Comparison of ENCODE assay signal across 9 cellular contexts in genomic region chr1:223704921-223705878, GRCh38. TPM values are rescaled to one million over a fixed set of nuclear protein-coding genes. Genes with fewer than 3 reads are reported as not detected.
DNase-seq lines count a peak whose midpoint lies in the region; ATAC-seq and TF ChIP-seq lines count a peak whose summit lies in the region.
"Had no signal": no experiment of that assay in that cellular context is flagged by ENCODE, and none has a peak within 500 bp of the region (broad histone marks: within the 10 kb centered on the region; RNA-seq: fewer than 3 reads in every experiment).

No MANE protein-coding gene starts in this region.

- H4K20me1 ChIP-seq in OCI-LY3 (ENCODE audit: insufficient read depth, low read length) (no peaks in the 10 kb centered on the region), fibroblast of lung (ENCODE audit: control insufficient read depth, extremely low read depth, insufficient read depth, low read length) (no peaks in the 10 kb centered on the region)

- H3K4me1 ChIP-seq in OCI-LY3 (ENCODE audit: low read length): peaks cover 7% of the 10 kb centered on the region
- peaks cover 56% of the 10 kb centered on the region for H3K4me1 ChIP-seq in fibroblast of lung (ENCODE audit: control insufficient read depth, extremely low read depth, insufficient read depth, low read length)
- no peaks in the 10 kb centered on the region for H3K4me1 ChIP-seq in CD4-positive, alpha-beta memory T cell (ENCODE audit: insufficient read depth, low read length)

- CTCF ChIA-PET in CD4-positive, alpha-beta memory T cell (lab: Charles Lee; ENCODE audit: partially characterized antibody): interaction anchor here (0.8 to 4.6 kb wide), 2 partner anchors 26 to 44 kb away, joined by 3 to 28 read pairs; no protein-coding TSS in a partner anchor

- H3K9me3 ChIP-seq in OCI-LY3 (ENCODE audit: insufficient read depth, low read length) (no peaks in the 10 kb centered on the region), fibroblast of lung (ENCODE audit: control insufficient read depth, insufficient read depth, low read depth, low read length) (no peaks in the 10 kb centered on the region)
- no peaks in the 10 kb centered on the region for H3K9me3 ChIP-seq in CD4-positive, alpha-beta memory T cell (ENCODE audit: control insufficient read depth in 1 of 2, low read length in 2 of 2)

- H3K4me2 ChIP-seq in OCI-LY3 (ENCODE audit: low read length): 0 out of 2 replicates have a peak overlapping the region, but pooled peaks have one; percentile 13
- peak overlapping the region; percentile 5 for H3K4me2 ChIP-seq in fibroblast of lung (ENCODE audit: extremely low read depth, insufficient read depth, low read length)

- ATAC-seq in sciatic nerve: peak; percentile 2
- ATAC-seq: left lobe of liver had no signal

- TF ChIP-seq CTCF in OCI-LY3 (IDR thresholded peaks at IDR 0.05; ENCODE audit: low read depth, low read length): no peak
- no peak for TF ChIP-seq CTCF in fibroblast of lung (conservative IDR thresholded peaks at IDR 0.05 in 1 of 2, IDR thresholded peaks at IDR 0.05 in 1 of 2; ENCODE audit: low read depth in 1 of 2, low read length in 2 of 2)

- POLR2A ChIA-PET in CD4-positive, alpha-beta memory T cell (lab: Charles Lee; ENCODE audit: partially characterized antibody): interaction anchor here (1.7 kb wide), 1 partner anchor 11 kb away, joined by 4 read pairs; no protein-coding TSS in a partner anchor

- intact Hi-C loops in sciatic nerve (cut with DNase I): no loop called here
- intact Hi-C loops in CD4-positive, alpha-beta memory T cell (cut with micrococcal nuclease): no loop called here
- intact Hi-C loops in posterior vena cava (cut with DNase I): loop anchor here in 1 of 2 donors (5.0 kb wide), 1 partner anchor 742 kb away; no protein-coding TSS in a partner anchor

- H2AFZ ChIP-seq in OCI-LY3 (ENCODE audit: low read depth, low read length): peak overlapping the region; percentile 34; the same call in 1 of the 2 replicates
- no peak overlapping the region for H2AFZ ChIP-seq in fibroblast of lung (ENCODE audit: low read length)

- H3K27me3 ChIP-seq in OCI-LY3 (ENCODE audit: low read depth, low read length): peaks cover 31% of the 10 kb centered on the region
- no peaks in the 10 kb centered on the region for H3K27me3 ChIP-seq in fibroblast of lung (ENCODE audit: control insufficient read depth, insufficient read depth, low read length)
- no peaks in the 10 kb centered on the region for H3K27me3 ChIP-seq in CD4-positive, alpha-beta memory T cell (ENCODE audit: insufficient read depth, low read length)

- peaks cover 0 to 3% of the 10 kb centered on the region in 2 donors for H3K27me3 Mint-ChIP-seq in CD4-positive, alpha-beta memory T cell

- H3K9ac ChIP-seq in OCI-LY3 (ENCODE audit: low read length): no peak overlapping the region
- no peak overlapping the region for H3K9ac ChIP-seq in fibroblast of lung (ENCODE audit: insufficient read depth, low read length)

- no peak overlapping the region for H3K27ac ChIP-seq in OCI-LY3 (ENCODE audit: low read length)
- H3K27ac ChIP-seq in fibroblast of lung (ENCODE audit: insufficient read depth, low read length): peak overlapping the region; percentile 90
- no peak overlapping the region for H3K27ac ChIP-seq in CD4-positive, alpha-beta memory T cell (ENCODE audit: low read depth, low read length)

- no peaks in the 10 kb centered on the region for H3K79me2 ChIP-seq in OCI-LY3 (ENCODE audit: low read length)
- H3K79me2 ChIP-seq in fibroblast of lung (ENCODE audit: control insufficient read depth, insufficient read depth, low read length): no peaks in the 10 kb centered on the region

- H3K27ac Mint-ChIP-seq in CD4-positive, alpha-beta memory T cell: peak overlapping the region in 1 of 7 donors; percentile 32

- peaks cover under 1 to 15% (median 6%) of the 10 kb centered on the region in 4 donors for H3K4me1 Mint-ChIP-seq in CD4-positive, alpha-beta memory T cell

- DNase-seq in EL: peak; percentile 42
- peak; percentile 63 to 77 for DNase-seq in fibroblast of lung (ENCODE audit: low read depth in 2 of 2)
- no peak for DNase-seq in sciatic nerve (ENCODE audit: low spot score)
- DNase-seq in CD4-positive, alpha-beta memory T cell: no peak
- no peak for DNase-seq in posterior vena cava (ENCODE audit: low spot score)
- DNase-seq in stimulated activated CD4-positive, alpha-beta T cell treated with anti-CD3 and anti-CD28 coated beads, Interleukin-2, amount 100 ng/mL, for 48 hours: no peak
- DNase-seq in NCI-H2196 treated with DMSO at 0.1 percent for 48 hours (lab: John Stamatoyannopoulos, UW; ENCODE audit: unreplicated experiment): no peak

- H3K36me3 ChIP-seq in OCI-LY3 (replicated peaks; ENCODE audit: low read depth, low read length) (no peaks in the 10 kb centered on the region), fibroblast of lung (ENCODE audit: control insufficient read depth, insufficient read depth, low read length) (no peaks in the 10 kb centered on the region)
- H3K36me3 ChIP-seq in CD4-positive, alpha-beta memory T cell (ENCODE audit: insufficient read depth, low read length): no peaks in the 10 kb centered on the region

- no peaks in the 10 kb centered on the region for H3K9me3 Mint-ChIP-seq in CD4-positive, alpha-beta memory T cell

- no peaks in the 10 kb centered on the region for H3K36me3 Mint-ChIP-seq in CD4-positive, alpha-beta memory T cell

- no peak overlapping the region for H3K4me3 Mint-ChIP-seq in CD4-positive, alpha-beta memory T cell

- no peak overlapping the region for H3K4me3 ChIP-seq in OCI-LY3 (ENCODE audit: low read length)
- H3K4me3 ChIP-seq in fibroblast of lung (replicated peaks in 1 of 4; ENCODE audit: control extremely low read depth in 1 of 4, insufficient read depth in 1 of 4, low read depth in 3 of 4, low read length in 4 of 4): no peak overlapping the region
- no peak overlapping the region for H3K4me3 ChIP-seq in CD4-positive, alpha-beta memory T cell (ENCODE audit: low read length in 2 of 2)

RNA-seq across cellular contexts. Expression of gene CAPN2, which starts 7.1 kb away (rescaled TPM):
- total RNA-seq in fibroblast of lung (332 and 488 TPM in 2 replicates), sciatic nerve (186 TPM), posterior vena cava (100 to 1,000 TPM; 234 to 289 TPM)
- polyA plus RNA-seq in fibroblast of lung: 318 and 387 TPM in 2 replicates
- polyA plus RNA-seq in fibroblast of lung (2012): 376 and 416 TPM in 2 replicates
- 336 and 352 TPM in 2 replicates for polyA minus RNA-seq in fibroblast of lung (ENCODE audit: low replicate concordance)
- 100 to 1,000 TPM; 178 to 180 TPM for total RNA-seq in CD4-positive, alpha-beta memory T cell
- 100 to 1,000 TPM; 146 to 231 TPM for polyA plus RNA-seq in CD4-positive, alpha-beta memory T cell

RNA-seq across cellular contexts. Expression of gene CAPN8, which starts 39.7 kb away (rescaled TPM):
- total RNA-seq in fibroblast of lung (not detected in 2 replicates), sciatic nerve (not detected), posterior vena cava (not detected)
- polyA plus RNA-seq in fibroblast of lung: not detected in 2 replicates
- not detected in 2 replicates for polyA plus RNA-seq in fibroblast of lung (2012)
- polyA minus RNA-seq in fibroblast of lung (ENCODE audit: low replicate concordance): not detected in 2 replicates
- under 1 TPM; 0.32 to 0.55 TPM for total RNA-seq in CD4-positive, alpha-beta memory T cell
- polyA plus RNA-seq in CD4-positive, alpha-beta memory T cell: under 1 TPM in 1 of 2 donors, not detected in 1; 0.33 TPM

Comparison
In these comparisons a context has a peak if more than half of its experiments do, and no peak if none do; other contexts are left out.
1. DNase-seq: peak in EL (single experiment) and fibroblast of lung (2 of 2); none in sciatic nerve (single experiment), CD4-positive, alpha-beta memory T cell (0 of 5), posterior vena cava (single experiment), stimulated activated CD4-positive, alpha-beta T cell treated with anti-CD3 and anti-CD28 coated beads, Interleukin-2, amount 100 ng/mL, for 48 hours (0 of 2) and NCI-H2196 treated with DMSO at 0.1 percent for 48 hours (single experiment).